In the genomic region with DNA sequence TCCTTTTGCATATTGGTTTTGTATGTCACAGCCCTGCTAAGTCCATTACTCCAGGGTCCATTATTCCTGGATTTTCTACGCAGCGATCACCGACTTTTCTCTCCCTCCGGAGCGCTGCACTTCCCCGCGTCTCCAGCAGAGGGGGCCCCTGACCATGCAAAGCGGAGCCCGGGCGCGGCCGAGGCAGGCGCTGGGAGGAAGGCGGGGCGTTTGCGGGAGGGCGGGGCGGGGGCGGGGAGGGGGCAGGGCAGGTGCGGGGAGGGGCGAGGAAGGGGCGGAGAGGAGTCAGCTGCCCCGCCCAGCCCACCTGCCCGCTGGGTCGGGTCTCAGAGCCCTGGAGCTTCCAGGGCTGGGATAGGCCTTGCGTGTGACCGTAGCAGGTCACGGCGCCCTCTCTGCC, we compare ENCODE assay signal across 6 cellular contexts. TPM values are rescaled to one million over a fixed set of nuclear protein-coding genes. Genes with fewer than 3 reads are reported as not detected.
"Had no signal": no experiment of that assay in that cellular context is flagged by ENCODE, and none has a peak within 500 bp of the region (broad histone marks: within the 10 kb centered on the region; RNA-seq: fewer than 3 reads in every experiment).

No MANE protein-coding gene starts in this region.

RNA-seq across cellular contexts. Expression of gene TPSAB1, which starts 3.8 kb away (rescaled TPM):
- total RNA-seq: fibroblast of villous mesenchyme, mammary epithelial cell, mononuclear cell, occipital lobe, progenitor cell of endocrine pancreas, SJCRH30 had no signal
- polyA plus RNA-seq: mammary epithelial cell had no signal

RNA-seq across cellular contexts. Expression of gene TPSB2, which starts 6.7 kb away (rescaled TPM):
- total RNA-seq: fibroblast of villous mesenchyme, mammary epithelial cell, mononuclear cell, occipital lobe, progenitor cell of endocrine pancreas, SJCRH30 had no signal
- polyA plus RNA-seq: mammary epithelial cell had no signal

RNA-seq across cellular contexts. Expression of gene TPSG1, which starts 11.6 kb away (rescaled TPM):
- total RNA-seq: fibroblast of villous mesenchyme, mammary epithelial cell, mononuclear cell, occipital lobe, progenitor cell of endocrine pancreas, SJCRH30 had no signal
- polyA plus RNA-seq: mammary epithelial cell had no signal

RNA-seq across cellular contexts. Expression of gene TPSD1, which starts 19.2 kb away (rescaled TPM):
- total RNA-seq: fibroblast of villous mesenchyme, mammary epithelial cell, mononuclear cell, occipital lobe, progenitor cell of endocrine pancreas, SJCRH30 had no signal
- polyA plus RNA-seq: mammary epithelial cell had no signal
